ENCODE assay signal across 11 cellular contexts in the genomic region with DNA sequence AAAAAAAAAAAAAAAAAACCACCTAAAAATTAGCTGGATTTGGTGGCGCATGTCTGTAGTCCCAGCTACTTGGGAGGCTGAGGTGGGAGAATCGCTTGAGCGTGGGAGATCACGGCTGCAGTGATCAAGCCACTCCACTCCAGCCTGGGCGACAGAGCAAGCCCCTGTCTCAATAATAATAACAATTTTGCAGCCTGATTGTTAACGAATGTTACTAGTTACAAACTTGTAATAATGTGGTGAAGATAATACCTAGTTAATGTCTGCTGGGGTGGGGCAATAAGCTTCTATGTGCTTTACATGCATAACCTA. TPM values are rescaled to one million over a fixed set of nuclear protein-coding genes. Genes with fewer than 3 reads are reported as not detected.
DNase-seq lines count a peak whose midpoint lies in the region; ATAC-seq and TF ChIP-seq lines count a peak whose summit lies in the region.
"Had no signal": no experiment of that assay in that cellular context is flagged by ENCODE, and none has a peak within 500 bp of the region (broad histone marks: within the 10 kb centered on the region; RNA-seq: fewer than 3 reads in every experiment).

No MANE protein-coding gene starts in this region.

- no peak for DNase-seq in activated naive CD4-positive, alpha-beta T cell treated with anti-CD3 and anti-CD28 coated beads for 36 hours
- no peak for DNase-seq in activated naive CD4-positive, alpha-beta T cell treated with anti-CD3 and anti-CD28 coated beads, Interleukin-2, amount 50 U/mL, for 16 hours
- no peak for DNase-seq in effector memory CD8-positive, alpha-beta T cell
- DNase-seq in psoas muscle (no peak), NCI-H1694 (lab: John Stamatoyannopoulos, UW) (no peak), Peyer's patch (no peak), NCI-H748 treated with DMSO at 0.1 percent for 48 hours (lab: John Stamatoyannopoulos, UW) (no peak)
- DNase-seq: left cardiac atrium, SJCRH30 had no signal

- H3K79me2 ChIP-seq in OCI-LY3 (ENCODE audit: low read length) = peaks cover 38% of the 10 kb centered on the region

- TF ChIP-seq POLR2A in Peyer's patch (IDR thresholded peaks at IDR 0.05) = no peak

- peak overlapping the region; percentile 94; the same call in 1 of the 2 replicates for H3K9ac ChIP-seq in OCI-LY3 (ENCODE audit: low read length)

- H2AFZ ChIP-seq in OCI-LY3 (ENCODE audit: low read depth, low read length) = no peak overlapping the region

- no peaks in the 10 kb centered on the region for H3K36me3 ChIP-seq in OCI-LY3 (replicated peaks; ENCODE audit: low read depth, low read length)
- peaks cover 0 to 2% of the 10 kb centered on the region in 2 donors for H3K36me3 ChIP-seq in psoas muscle (ENCODE audit: insufficient read depth in 1 of 2, low read depth in 1 of 2)
- H3K36me3 ChIP-seq in Peyer's patch = no peaks in the 10 kb centered on the region

- H3K27ac ChIP-seq in OCI-LY3 (ENCODE audit: low read length) = peak overlapping the region; percentile 95
- no peak overlapping the region for H3K27ac ChIP-seq in psoas muscle
- H3K27ac ChIP-seq in Peyer's patch = peak overlapping the region in 1 of 4 donors; percentile 86

- no peaks in the 10 kb centered on the region for H3K9me3 Mint-ChIP-seq in activated naive CD4-positive, alpha-beta T cell treated with anti-CD3 and anti-CD28 coated beads for 36 hours
- H3K9me3 Mint-ChIP-seq in effector memory CD8-positive, alpha-beta T cell = no peaks in the 10 kb centered on the region
- H3K9me3 Mint-ChIP-seq: dendritic cell treated with granulocyte-macrophage colony-stimulating factor and Interleukin-4, amounts not matched to agents 40 ng/mL and 50 ng/mL, for 4 days had no signal

- H3K4me3 Mint-ChIP-seq in activated naive CD4-positive, alpha-beta T cell treated with anti-CD3 and anti-CD28 coated beads for 36 hours = peak overlapping the region; percentile 32
- H3K4me3 Mint-ChIP-seq in effector memory CD8-positive, alpha-beta T cell = peak overlapping the region; percentile 89 to 90

- H3K4me1 ChIP-seq in OCI-LY3 (ENCODE audit: low read length) (peaks cover 23% of the 10 kb centered on the region), psoas muscle (peaks cover 26% of the 10 kb centered on the region), Peyer's patch (peaks cover 0 to 29% (median 2%) of the 10 kb centered on the region in 4 donors)

- CTCF ChIA-PET in activated naive CD4-positive, alpha-beta T cell treated with anti-CD3 and anti-CD28 coated beads for 36 hours (lab: Charles Lee) = interaction anchor here (0.6 to 2.3 kb wide), 5 partner anchors 9 to 161 kb away, joined by 3 to 14 read pairs (median 5); no protein-coding TSS in a partner anchor

- H3K36me3 Mint-ChIP-seq in activated naive CD4-positive, alpha-beta T cell treated with anti-CD3 and anti-CD28 coated beads for 36 hours (ENCODE audit: low read depth) = peaks cover 2% of the 10 kb centered on the region
- H3K36me3 Mint-ChIP-seq in effector memory CD8-positive, alpha-beta T cell (ENCODE audit: insufficient read depth) = peaks cover 22% of the 10 kb centered on the region

- no peak for TF ChIP-seq CTCF in OCI-LY3 (IDR thresholded peaks at IDR 0.05; ENCODE audit: low read depth, low read length)
- no peak for TF ChIP-seq CTCF in psoas muscle (IDR thresholded peaks at IDR 0.05)
- no peak for TF ChIP-seq CTCF in Peyer's patch (IDR thresholded peaks at IDR 0.05)

- H3K4me1 Mint-ChIP-seq in activated naive CD4-positive, alpha-beta T cell treated with anti-CD3 and anti-CD28 coated beads for 36 hours (ENCODE audit: low read depth) = peaks cover 27% of the 10 kb centered on the region
- peaks cover 24 to 39% of the 10 kb centered on the region in 2 donors for H3K4me1 Mint-ChIP-seq in effector memory CD8-positive, alpha-beta T cell (ENCODE audit: low read depth in 2 of 2)

- intact Hi-C loops in activated naive CD4-positive, alpha-beta T cell treated with anti-CD3 and anti-CD28 coated beads for 36 hours (cut with micrococcal nuclease) = loop anchor here (2.0 to 5.0 kb wide), 6 partner anchors 26 to 1173 kb away; partner anchors contain the start of genes FAS, GLUD1, PAPSS2 and SHLD2
- intact Hi-C loops in psoas muscle (cut with DNase I) = no loop called here

- H3K4me3 ChIP-seq in OCI-LY3 (ENCODE audit: low read length) (peak overlapping the region; percentile 99), psoas muscle (peak overlapping the region; percentile 75), Peyer's patch (no peak overlapping the region)

- H4K20me1 ChIP-seq in OCI-LY3 (ENCODE audit: insufficient read depth, low read length) = peaks cover 25% of the 10 kb centered on the region

- no peaks in the 10 kb centered on the region for H3K27me3 Mint-ChIP-seq in activated naive CD4-positive, alpha-beta T cell treated with anti-CD3 and anti-CD28 coated beads for 36 hours (ENCODE audit: low read depth)
- H3K27me3 Mint-ChIP-seq in effector memory CD8-positive, alpha-beta T cell = no peaks in the 10 kb centered on the region
- H3K27me3 Mint-ChIP-seq: dendritic cell treated with granulocyte-macrophage colony-stimulating factor and Interleukin-4, amounts not matched to agents 40 ng/mL and 50 ng/mL, for 4 days had no signal

- no peaks in the 10 kb centered on the region for H3K27me3 ChIP-seq in OCI-LY3 (ENCODE audit: low read depth, low read length)
- no peaks in the 10 kb centered on the region for H3K27me3 ChIP-seq in psoas muscle (ENCODE audit: insufficient read depth in 3 of 3, low read length in 2 of 3)
- no peaks in the 10 kb centered on the region for H3K27me3 ChIP-seq in Peyer's patch
- H3K27me3 ChIP-seq: SJCRH30 had no signal

- 90 to 97% (median 91%) methylated on average over 6 of the region's 6 CpGs for WGBS in psoas muscle, 3 donors

- ATAC-seq in effector memory CD8-positive, alpha-beta T cell (replicated peaks) = no peak
- no peak for ATAC-seq in psoas muscle

- peak overlapping the region; percentile 91 for H3K4me2 ChIP-seq in OCI-LY3 (ENCODE audit: low read length)

- H3K27ac Mint-ChIP-seq in activated naive CD4-positive, alpha-beta T cell treated with anti-CD3 and anti-CD28 coated beads for 36 hours = no peak overlapping the region
- H3K27ac Mint-ChIP-seq in effector memory CD8-positive, alpha-beta T cell = peak overlapping the region; percentile 96 to 97

- no peaks in the 10 kb centered on the region for H3K9me3 ChIP-seq in OCI-LY3 (ENCODE audit: insufficient read depth, low read length)
- H3K9me3 ChIP-seq in psoas muscle = no peaks in the 10 kb centered on the region
- no peaks in the 10 kb centered on the region for H3K9me3 ChIP-seq in Peyer's patch
- H3K9me3 ChIP-seq: SJCRH30 had no signal

RNA-seq across cellular contexts. Expression of gene ATAD1, which starts 1.2 kb away (rescaled TPM):
- total RNA-seq in activated naive CD4-positive, alpha-beta T cell treated with anti-CD3 and anti-CD28 coated beads for 36 hours = 10 to 100 TPM; 47.4 to 53.7 TPM
- total RNA-seq in psoas muscle (10 to 100 TPM; 38.6 to 84.6 (median 52.6) TPM), Peyer's patch (10 to 100 TPM; 27.2 to 36.3 (median 32.2) TPM)
- 10 to 100 TPM; 43.7 to 73.5 (median 58.5) TPM for polyA plus RNA-seq in psoas muscle

RNA-seq across cellular contexts. Expression of gene KLLN, which starts 44.1 kb away (rescaled TPM):
- total RNA-seq in activated naive CD4-positive, alpha-beta T cell treated with anti-CD3 and anti-CD28 coated beads for 36 hours = under 1 TPM; 0.17 to 0.21 TPM
- total RNA-seq in psoas muscle (under 1 TPM; 0.22 to 0.43 (median 0.35) TPM), Peyer's patch (1 to 10 TPM in 1 of 4 donors, under 1 TPM in 3; 0.35 to 1.1 (median 0.61) TPM)
- polyA plus RNA-seq in psoas muscle = under 1 TPM; 0.07 to 0.96 (median 0.14) TPM

RNA-seq across cellular contexts. Expression of gene PTEN, which starts 44.2 kb away (rescaled TPM):
- 10 to 100 TPM; 30.4 to 34.9 TPM for total RNA-seq in activated naive CD4-positive, alpha-beta T cell treated with anti-CD3 and anti-CD28 coated beads for 36 hours
- total RNA-seq in psoas muscle = 10 to 100 TPM; 29.8 to 51.9 (median 42.4) TPM
- polyA plus RNA-seq in psoas muscle = 10 to 100 TPM; 13.7 to 28.3 (median 14.6) TPM
- 100 to 1,000 TPM; 107 to 146 (median 125) TPM for total RNA-seq in Peyer's patch

Comparison
In these comparisons a context has a peak if more than half of its experiments do, and no peak if none do; other contexts are left out.
1. H3K4me3 ChIP-seq: peak in OCI-LY3 (single experiment) and psoas muscle (single experiment); none in Peyer's patch (0 of 4).